ENCODE assay signal across 28 cellular contexts in the genomic region with DNA sequence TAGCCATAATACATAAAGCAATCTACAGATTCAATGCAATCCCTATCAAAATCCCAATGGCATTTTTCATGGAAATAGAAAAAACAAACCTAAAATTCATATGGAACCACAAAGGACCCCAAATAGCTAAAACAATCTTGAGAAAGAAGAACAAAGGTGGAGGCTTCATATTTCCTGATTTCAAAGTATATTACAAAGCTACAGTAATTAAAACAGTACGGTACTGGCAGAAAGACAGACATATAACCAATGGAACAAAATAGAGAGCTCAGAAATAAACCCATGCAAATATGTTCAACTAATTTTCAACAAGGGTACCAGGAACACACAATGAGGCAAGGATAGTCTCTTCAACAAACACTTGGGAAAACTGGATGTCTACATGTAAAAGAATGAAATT.
"Had no signal": no experiment of that assay in that cellular context is flagged by ENCODE, and none has a peak within 500 bp of the region (broad histone marks: within the 10 kb centered on the region; RNA-seq: fewer than 3 reads in every experiment).

No MANE protein-coding gene starts in this region.

- H3K27ac Mint-ChIP-seq: dendritic cell treated with granulocyte-macrophage colony-stimulating factor and Interleukin-4, amounts not matched to agents 40 ng/mL and 50 ng/mL, for 4 days; effector memory CD8-positive, alpha-beta T cell; endodermal cell; mesothelial cell of epicardium; naive B cell had no signal

- H3K4me3 Mint-ChIP-seq: dendritic cell treated with granulocyte-macrophage colony-stimulating factor and Interleukin-4, amounts not matched to agents 40 ng/mL and 50 ng/mL, for 4 days; effector memory CD8-positive, alpha-beta T cell; endodermal cell; mesothelial cell of epicardium had no signal

- H3K4me1 ChIP-seq: colonic mucosa had no signal

- ATAC-seq: effector memory CD8-positive, alpha-beta T cell; esophagus mucosa; gastrocnemius medialis; heart right ventricle; left cardiac atrium; left lung; left ventricle myocardium superior; lower lobe of right lung; mucosa of descending colon had no signal

- H3K36me3 ChIP-seq: colonic mucosa, gastrocnemius medialis, left lung, lower lobe of right lung had no signal

- H3K9me3 ChIP-seq: colonic mucosa had no signal

- H3K27ac ChIP-seq: colonic mucosa, epithelial cell of prostate, esophagus squamous epithelium, gastrocnemius medialis, heart right ventricle, left lung, lower lobe of right lung had no signal

- H3K27me3 ChIP-seq: colonic mucosa, esophagus squamous epithelium, gastrocnemius medialis, heart right ventricle, left lung had no signal

- DNase-seq: colonic mucosa; cortex of kidney; effector CD8-positive, alpha-beta T cell; effector memory CD8-positive, alpha-beta T cell; endodermal cell; erythroblast; esophagus squamous epithelium; foreskin fibroblast; foreskin melanocyte; gastrocnemius medialis; glutamatergic neuron; head of caudate nucleus; heart right ventricle; hippocampal formation; left cardiac atrium; left lung; left ventricle myocardium superior; lower lobe of right lung; mesenchymal stem cell; mucosa of descending colon; naive B cell had no signal

- H3K27me3 Mint-ChIP-seq: dendritic cell treated with granulocyte-macrophage colony-stimulating factor and Interleukin-4, amounts not matched to agents 40 ng/mL and 50 ng/mL, for 4 days; effector memory CD8-positive, alpha-beta T cell; naive B cell had no signal

- FAIRE-seq: endometrium, islet of Langerhans, keratinocyte had no signal

- H3K4me3 ChIP-seq: colonic mucosa, esophagus squamous epithelium, gastrocnemius medialis, heart right ventricle, left lung, lower lobe of right lung, mucosa of descending colon had no signal

- H3K9me3 Mint-ChIP-seq: effector memory CD8-positive, alpha-beta T cell had no signal
